8 cellular contexts compared by ENCODE assay signal in genomic region chr12:56488041-56488955, GRCh38. TPM values are rescaled to one million over a fixed set of nuclear protein-coding genes. Genes with fewer than 3 reads are reported as not detected.
DNase-seq lines count a peak whose midpoint lies in the region; FAIRE-seq and TF ChIP-seq lines count a peak whose summit lies in the region.

Gene GLS2 (minus strand): TSS chr12:56488161. CDS start chr12:56488118, 43 bp downstream.

- H3K9ac ChIP-seq in ES-I3 (ENCODE audit: low read depth, low read length) (peak within 1 kb of the TSS; percentile 78), skeletal muscle satellite cell (ENCODE audit: low read depth, low read length) (no peak within 1 kb of the TSS)

- POLR2A ChIA-PET in HEK293T (lab: Yijun Ruan, JAX) = interaction anchor here (0.8 to 1.2 kb wide), 3 partner anchors 15 to 128 kb away, joined by 3 read pairs; partner anchors contain the start of gene STAT2

- H3K4me2 ChIP-seq in skeletal muscle satellite cell (ENCODE audit: low read length) = peak within 1 kb of the TSS; percentile 87

- no peak for FAIRE-seq in bronchial epithelial cell (lab: Jason Lieb, UNC)

- DNase-seq in HEK293T (ENCODE audit: extremely low spot score) (peak; percentile 81), NCI-H1092 treated with DMSO at 0.1 percent for 48 hours (lab: John Stamatoyannopoulos, UW) (peak; percentile 38), bronchial epithelial cell (ENCODE audit: low read depth) (peak; percentile 84), iPS-NIHi11 (ENCODE audit: low spot score) (peak; percentile 95), SKM-1 treated with dmso at 0.1 percent for 144 hours (lab: John Stamatoyannopoulos, UW; ENCODE audit: unreplicated experiment) (no peak)

- H3K4me1 ChIP-seq in ES-I3 (ENCODE audit: insufficient read depth, low read length) = peaks cover 5% of the 10 kb centered on the region; the same call in 1 of the 2 replicates
- peaks cover 14% of the 10 kb centered on the region for H3K4me1 ChIP-seq in skeletal muscle satellite cell (ENCODE audit: control insufficient read depth, insufficient read depth, low read length)

- TF ChIP-seq CTCF in WI38 (IDR thresholded peaks at IDR 0.05; ENCODE audit: low read depth, low read length) (no peak), bronchial epithelial cell (IDR thresholded peaks at IDR 0.05; ENCODE audit: insufficient read depth, low read length, severe bottlenecking) (no peak)

- peak within 1 kb of the TSS; percentile 54 for H3K4me3 ChIP-seq in WI38 (ENCODE audit: low read depth, low read length)
- peak within 1 kb of the TSS; percentile 48 for H3K4me3 ChIP-seq in bronchial epithelial cell (ENCODE audit: low read depth, low read length)
- H3K4me3 ChIP-seq in skeletal muscle satellite cell (ENCODE audit: low read length) = peak within 1 kb of the TSS; percentile 66

- CTCF ChIA-PET in HEK293T (lab: Yijun Ruan, JAX) = no interaction called here

- H3K9me3 ChIP-seq in ES-I3 (ENCODE audit: control insufficient read depth, insufficient read depth, low read length) = 0 out of 2 replicates have a peak, but pooled peaks cover 4% of the 10 kb centered on the region
- H3K9me3 ChIP-seq in skeletal muscle satellite cell (replicated peaks; ENCODE audit: low read length) = no peaks in the 10 kb centered on the region

- no peaks in the 10 kb centered on the region for H3K36me3 ChIP-seq in ES-I3 (ENCODE audit: insufficient read depth, low read length)
- H3K36me3 ChIP-seq in bronchial epithelial cell (ENCODE audit: control insufficient read depth, insufficient read depth, low read length) = no peaks in the 10 kb centered on the region
- no peaks in the 10 kb centered on the region for H3K36me3 ChIP-seq in skeletal muscle satellite cell (ENCODE audit: insufficient read depth, low read length)

- H3K27me3 ChIP-seq in bronchial epithelial cell (ENCODE audit: control insufficient read depth, insufficient read depth, low read length) = peaks cover 4% of the 10 kb centered on the region
- H3K27me3 ChIP-seq in skeletal muscle satellite cell (ENCODE audit: control insufficient read depth, insufficient read depth, low read length) = peaks cover 46% of the 10 kb centered on the region

TF ChIP-seq in HEK293T, 16 proteins besides CTCF, POLR2A, EP300 and RAD21:
- TF ChIP-seq FOXK2 (IDR thresholded peaks at IDR 0.05) (no peak), PKNOX1 (IDR thresholded peaks at IDR 0.05) (peak; percentile 96), L3MBTL2 (conservative IDR thresholded peaks at IDR 0.05) (peak; percentile 99)

RNA-seq across cellular contexts. Expression of gene GLS2, which starts in this region (rescaled TPM):
- 5.2 and 6.1 TPM in 2 replicates for total RNA-seq in bronchial epithelial cell
- total RNA-seq in skeletal muscle satellite cell (2012; rRNA removed) = 0.25 TPM in 1 of 2 replicates, not detected in the other
